Comparison of ENCODE assay signal across 25 cellular contexts in genomic region chr1:219987325-219987724, GRCh38. TPM values are rescaled to one million over a fixed set of nuclear protein-coding genes. Genes with fewer than 3 reads are reported as not detected.
DNase-seq lines count a peak whose midpoint lies in the region; ATAC-seq, FAIRE-seq and TF ChIP-seq lines count a peak whose summit lies in the region.
"Had no signal": no experiment of that assay in that cellular context is flagged by ENCODE, and none has a peak within 500 bp of the region (broad histone marks: within the 10 kb centered on the region; RNA-seq: fewer than 3 reads in every experiment).

No MANE protein-coding gene starts in this region.

- H3K4me3 Mint-ChIP-seq in IgD-negative memory B cell = peak overlapping the region in 1 of 4 donors; percentile 45
- no peak overlapping the region for H3K4me3 Mint-ChIP-seq in endodermal cell
- no peak overlapping the region for H3K4me3 Mint-ChIP-seq in stimulated activated memory B cell treated with anti-CD40 and anti-IgM and Interleukin-4, amounts not matched to agents 10 μg/mL and 1 μg/mL and 100 μg/mL, for 72 hours
- H3K4me3 Mint-ChIP-seq: CD4-positive, alpha-beta T cell; HFFc6 had no signal

- 78% methylated on average over 2 of the region's 2 CpGs; no CpG with 5 or more reads in 1 of the 2 experiments for WGBS in endodermal cell (ENCODE audit: insufficient coverage in 1 of 2, insufficient read length in 1 of 2), 2 experiments
- WGBS in esophagus squamous epithelium, 2 donors = 92 to 95% methylated on average over 2 of the region's 2 CpGs

- TF ChIP-seq CTCF in D721Med (IDR thresholded peaks at IDR 0.05; ENCODE audit: insufficient read depth, missing control alignments) = no peak
- TF ChIP-seq CTCF in endodermal cell (conservative IDR thresholded peaks at IDR 0.05) = no peak
- TF ChIP-seq CTCF in esophagus squamous epithelium (IDR thresholded peaks at IDR 0.05) = no peak

- DNase-seq in D721Med (ENCODE audit: insufficient read length, low spot score) (no peak), endodermal cell (no peak), erythroblast (lab: John Stamatoyannopoulos, UW) (no peak), esophagus squamous epithelium (lab: John Stamatoyannopoulos, UW) (no peak), foreskin melanocyte (no peak)
- DNase-seq: ACHN; Caco-2; CD4-positive, alpha-beta T cell; DMS153; DMS79; GDM1; GOT3; H7; HFFc6 had no signal

- H3K36me3 ChIP-seq in endodermal cell (ENCODE audit: control insufficient read depth, insufficient read depth, low read length) (peaks cover 39% of the 10 kb centered on the region), esophagus squamous epithelium (peaks cover 0 to 75% (median 10%) of the 10 kb centered on the region in 3 donors)

- H3K9me3 ChIP-seq in endodermal cell (ENCODE audit: control insufficient read depth, low read length) = no peaks in the 10 kb centered on the region
- no peaks in the 10 kb centered on the region for H3K9me3 ChIP-seq in esophagus squamous epithelium
- H3K9me3 ChIP-seq: Caco-2 had no signal

- intact Hi-C loops in esophagus squamous epithelium (cut with DNase I) = no loop called here

- no peaks in the 10 kb centered on the region for H3K27me3 ChIP-seq in endodermal cell (ENCODE audit: control insufficient read depth, insufficient read depth, low read length, poor library complexity, severe bottlenecking)
- no peaks in the 10 kb centered on the region for H3K27me3 ChIP-seq in esophagus squamous epithelium

- no peak overlapping the region for H3K9ac ChIP-seq in endodermal cell (ENCODE audit: extremely low read depth, low read length, poor library complexity, severe bottlenecking)

- H3K27ac Mint-ChIP-seq in IgD-negative memory B cell (peak overlapping the region in 2 of 3 donors; percentile 84 to 99), endodermal cell (no peak overlapping the region)
- H3K27ac Mint-ChIP-seq in stimulated activated memory B cell treated with anti-CD40 and anti-IgM and Interleukin-4, amounts not matched to agents 10 μg/mL and 1 μg/mL and 100 μg/mL, for 72 hours = peak overlapping the region; percentile 96
- H3K27ac Mint-ChIP-seq: CD4-positive, alpha-beta T cell; HFFc6 had no signal

- H3K27ac ChIP-seq in endodermal cell (ENCODE audit: low read depth, low read length) = no peak overlapping the region
- H3K27ac ChIP-seq in esophagus squamous epithelium = no peak overlapping the region
- H3K27ac ChIP-seq: C4-2B, HL-60 had no signal

- no peaks in the 10 kb centered on the region for H3K4me1 ChIP-seq in endodermal cell (ENCODE audit: control insufficient read depth, insufficient read depth, low read length)
- H3K4me1 ChIP-seq in esophagus squamous epithelium = no peaks in the 10 kb centered on the region

- peaks cover 32 to 43% (median 36%) of the 10 kb centered on the region in 3 donors for H3K4me1 Mint-ChIP-seq in IgD-negative memory B cell
- H3K4me1 Mint-ChIP-seq in endodermal cell = peaks cover 6% of the 10 kb centered on the region
- peaks cover 55% of the 10 kb centered on the region for H3K4me1 Mint-ChIP-seq in stimulated activated memory B cell treated with anti-CD40 and anti-IgM and Interleukin-4, amounts not matched to agents 10 μg/mL and 1 μg/mL and 100 μg/mL, for 72 hours

- TF ChIP-seq POLR2A in erythroblast (IDR thresholded peaks at IDR 0.05; ENCODE audit: low read length) (no peak), esophagus squamous epithelium (IDR thresholded peaks at IDR 0.05) (no peak)

- H3K27me3 Mint-ChIP-seq in IgD-negative memory B cell (no peaks in the 10 kb centered on the region), endodermal cell (ENCODE audit: insufficient read depth) (no peaks in the 10 kb centered on the region)
- no peaks in the 10 kb centered on the region for H3K27me3 Mint-ChIP-seq in stimulated activated memory B cell treated with anti-CD40 and anti-IgM and Interleukin-4, amounts not matched to agents 10 μg/mL and 1 μg/mL and 100 μg/mL, for 72 hours
- H3K27me3 Mint-ChIP-seq: CD4-positive, alpha-beta T cell had no signal

- H3K9me3 Mint-ChIP-seq in IgD-negative memory B cell = no peaks in the 10 kb centered on the region
- H3K9me3 Mint-ChIP-seq in endodermal cell = no peaks in the 10 kb centered on the region
- no peaks in the 10 kb centered on the region for H3K9me3 Mint-ChIP-seq in stimulated activated memory B cell treated with anti-CD40 and anti-IgM and Interleukin-4, amounts not matched to agents 10 μg/mL and 1 μg/mL and 100 μg/mL, for 72 hours
- H3K9me3 Mint-ChIP-seq: CD4-positive, alpha-beta T cell; HFFc6 had no signal

- H3K36me3 Mint-ChIP-seq in IgD-negative memory B cell = peaks cover 1% of the 10 kb centered on the region
- peaks cover 43% of the 10 kb centered on the region for H3K36me3 Mint-ChIP-seq in endodermal cell (ENCODE audit: low read depth)
- H3K36me3 Mint-ChIP-seq in stimulated activated memory B cell treated with anti-CD40 and anti-IgM and Interleukin-4, amounts not matched to agents 10 μg/mL and 1 μg/mL and 100 μg/mL, for 72 hours = peaks cover 31% of the 10 kb centered on the region

- ATAC-seq in stimulated activated memory B cell treated with anti-CD40 and anti-IgM and Interleukin-4, amounts not matched to agents 10 μg/mL and 1 μg/mL and 100 μg/mL, for 72 hours = no peak
- ATAC-seq: HCT116 had no signal

- peak; percentile 32 for FAIRE-seq in D721Med (lab: Jason Lieb, UNC)
- FAIRE-seq: A204.1, GM12892, GM18507 had no signal

- H3K4me3 ChIP-seq in endodermal cell (ENCODE audit: low read length) (peak overlapping the region; percentile 1), esophagus squamous epithelium (no peak overlapping the region)

RNA-seq across cellular contexts. Expression of gene SLC30A10, which starts 59.0 kb away (rescaled TPM):
- not detected for polyA plus RNA-seq in IgD-negative memory B cell
- under 1 TPM in 1 of 2 donors, not detected in 1; 0.09 TPM for total RNA-seq in endodermal cell
- 0.43 TPM for polyA plus RNA-seq in endodermal cell (2013, experiment 1 of 2)
- polyA plus RNA-seq in endodermal cell (2013, experiment 2 of 2) = 0.29 TPM
- total RNA-seq in esophagus squamous epithelium = not detected
- total RNA-seq: CD4-positive, alpha-beta T cell; Daoy; HFFc6; HT1080 had no signal
- polyA plus RNA-seq: BJ had no signal

RNA-seq across cellular contexts. Expression of gene EPRS1, which starts 59.0 kb away (rescaled TPM):
- polyA plus RNA-seq in IgD-negative memory B cell = 53.4 TPM
- total RNA-seq in endodermal cell = 10 to 100 TPM; 85.9 to 93.3 TPM
- polyA plus RNA-seq in endodermal cell (2013, experiment 1 of 2) = 99.7 TPM
- polyA plus RNA-seq in endodermal cell (2013, experiment 2 of 2) = 76.7 TPM
- 10 to 100 TPM; 31.6 to 69.8 (median 51.9) TPM for total RNA-seq in esophagus squamous epithelium
